In genomic region chr11:19243143-19243542, GRCh38 we compare ENCODE assay signal across 16 cellular contexts. TPM values are rescaled to one million over a fixed set of nuclear protein-coding genes. Genes with fewer than 3 reads are reported as not detected.
A peak's percentile ranks its signal among the peaks of the same experiment; 100 is the strongest.
DNase-seq lines count a peak whose midpoint lies in the region; ATAC-seq, FAIRE-seq and TF ChIP-seq lines count a peak whose summit lies in the region.
"Had no signal": no experiment of that assay in that cellular context is flagged by ENCODE, and none has a peak within 500 bp of the region (broad histone marks: within the 10 kb centered on the region; RNA-seq: fewer than 3 reads in every experiment).

No MANE protein-coding gene starts in this region.

- no peak overlapping the region for H3K4me3 ChIP-seq in keratinocyte (ENCODE audit: control insufficient read depth in 2 of 3, extremely low read depth in 1 of 3, insufficient read depth in 2 of 3, low read depth in 1 of 3, low read length in 3 of 3)
- H3K4me3 ChIP-seq: gastroesophageal sphincter had no signal

- H4K91ac ChIP-seq in H9 (ENCODE audit: insufficient read length, low read depth, low read length) = no peak overlapping the region

- H2BK15ac ChIP-seq in H9 (ENCODE audit: low read depth, low read length) = no peak overlapping the region

- H3K27me3 Mint-ChIP-seq in CD14-positive monocyte (ENCODE audit: low read depth in 3 of 3) = peaks cover 3 to 6% (median 6%) of the 10 kb centered on the region in 3 donors
- peaks cover 48% of the 10 kb centered on the region for H3K27me3 Mint-ChIP-seq in H9 (ENCODE audit: low read depth)
- H3K27me3 Mint-ChIP-seq in T-helper 2 cell treated with Interferon-gamma antibody and Interleukin-4, amounts not matched to agents 5 μg/mL and 100 μg/mL, for 36 hours (ENCODE audit: low read depth) = peaks cover 15% of the 10 kb centered on the region

- H3K79me1 ChIP-seq in H9 (ENCODE audit: insufficient read depth, low read depth, low read length, poor library complexity, severe bottlenecking) = no peaks in the 10 kb centered on the region

- no peak for ATAC-seq in GM19395 (IDR thresholded peaks at IDR 0.05; ENCODE audit: unreplicated experiment)
- no peak for ATAC-seq in GM18873 (IDR thresholded peaks at IDR 0.05; ENCODE audit: low FRiP score, unreplicated experiment)
- ATAC-seq in HG02588 (IDR thresholded peaks at IDR 0.05; ENCODE audit: unreplicated experiment) = no peak
- ATAC-seq: gastroesophageal sphincter had no signal

- H3K27me3 ChIP-seq in H9 (ENCODE audit: insufficient read depth, low read length) (peaks cover 9% of the 10 kb centered on the region; the same call in 1 of the 2 replicates), keratinocyte (ENCODE audit: control insufficient read depth, extremely low read depth, insufficient read depth, low read length) (no peaks in the 10 kb centered on the region)

- H3K36me3 ChIP-seq in keratinocyte (ENCODE audit: control insufficient read depth in 2 of 2, extremely low read depth in 1 of 2, insufficient read depth in 2 of 2, low read length in 2 of 2) = no peaks in the 10 kb centered on the region
- H3K36me3 ChIP-seq: gastroesophageal sphincter had no signal

- H3K9me3 Mint-ChIP-seq in CD14-positive monocyte (peaks cover 0 to 3% (median 2%) of the 10 kb centered on the region in 7 donors), H9 (peaks cover 5 to 8% of the 10 kb centered on the region in 2 experiments)
- peaks cover 5% of the 10 kb centered on the region for H3K9me3 Mint-ChIP-seq in T-helper 2 cell treated with Interferon-gamma antibody and Interleukin-4, amounts not matched to agents 5 μg/mL and 100 μg/mL, for 36 hours

- no CpG with 5 or more reads among the region's 5 CpGs for WGBS in H9 (ENCODE audit: extremely low coverage, insufficient read length, low lambda C conversion rate)

- H3K79me2 ChIP-seq in H9 (ENCODE audit: insufficient read depth, low read length) = no peaks in the 10 kb centered on the region
- no peaks in the 10 kb centered on the region for H3K79me2 ChIP-seq in keratinocyte (ENCODE audit: control insufficient read depth, insufficient read depth, low read length)

- H3K4me1 Mint-ChIP-seq in CD14-positive monocyte = peaks cover 52% of the 10 kb centered on the region
- H3K4me1 Mint-ChIP-seq in H9 = peaks cover 10 to 14% of the 10 kb centered on the region in 2 experiments; a peak in 3 of 4 replicates
- peaks cover 32% of the 10 kb centered on the region for H3K4me1 Mint-ChIP-seq in T-helper 2 cell treated with Interferon-gamma antibody and Interleukin-4, amounts not matched to agents 5 μg/mL and 100 μg/mL, for 36 hours (ENCODE audit: low read depth)

- peaks cover 2% of the 10 kb centered on the region for H3K9me1 ChIP-seq in keratinocyte (ENCODE audit: control insufficient read depth, extremely low read depth, insufficient read depth, low read length)

- H3K14ac ChIP-seq in H9 (ENCODE audit: insufficient read depth, low read length) = no peak overlapping the region

- H3K27ac Mint-ChIP-seq in CD14-positive monocyte = peak overlapping the region in 2 of 7 donors; percentile 60 to 85
- no peak overlapping the region for H3K27ac Mint-ChIP-seq in H9
- no peak overlapping the region for H3K27ac Mint-ChIP-seq in T-helper 2 cell treated with Interferon-gamma antibody and Interleukin-4, amounts not matched to agents 5 μg/mL and 100 μg/mL, for 36 hours

- dilution Hi-C loops in keratinocyte (cut with MboI; ENCODE audit: extremely low pct_ligation_motif_present, low sequenced_read_pairs) = no loop called here

- H2AFZ ChIP-seq in H9 (ENCODE audit: low read length) = no peak overlapping the region
- no peak overlapping the region for H2AFZ ChIP-seq in keratinocyte (ENCODE audit: control insufficient read depth, low read length)

- no peak overlapping the region for H3K56ac ChIP-seq in H9 (ENCODE audit: insufficient read length, low read depth, low read length)

- peaks cover 16% of the 10 kb centered on the region for H3K23me2 ChIP-seq in H9 (ENCODE audit: insufficient read length, low read depth, low read length, poor library complexity, severe bottlenecking)

- H3K9me3 ChIP-seq in H9 (ENCODE audit: control insufficient read depth, low read depth, low read length) = no peaks in the 10 kb centered on the region
- H3K9me3 ChIP-seq in keratinocyte (ENCODE audit: control insufficient read depth, low read depth, low read length) = no peaks in the 10 kb centered on the region
- H3K9me3 ChIP-seq: gastroesophageal sphincter had no signal

- FAIRE-seq in keratinocyte (lab: Jason Lieb, UNC) = peak; percentile 44

- H3K18ac ChIP-seq in H9 (ENCODE audit: insufficient read length, low read depth, low read length) = no peak overlapping the region

- H3K4me3 Mint-ChIP-seq in CD14-positive monocyte (peak overlapping the region; percentile 31 to 62), H9 (peak overlapping the region; percentile 82 to 94; a peak in 3 of 5 replicates)
- H3K4me3 Mint-ChIP-seq in T-helper 2 cell treated with Interferon-gamma antibody and Interleukin-4, amounts not matched to agents 5 μg/mL and 100 μg/mL, for 36 hours = peak overlapping the region; percentile 99

- H3K4me2 ChIP-seq in H9 (ENCODE audit: insufficient read depth, insufficient read length, low read length) (no peak overlapping the region), keratinocyte (ENCODE audit: control insufficient read depth, extremely low read depth, insufficient read depth, low read depth, low read length) (peak overlapping the region; percentile 94)

- no peak overlapping the region for H4K5ac ChIP-seq in H9 (ENCODE audit: insufficient read length, low read depth, low read length)

- no peak for TF ChIP-seq CTCF in CD14-positive monocyte (IDR thresholded peaks at IDR 0.05)
- TF ChIP-seq CTCF in H9 (conservative IDR thresholded peaks at IDR 0.05) = no peak
- TF ChIP-seq CTCF in keratinocyte (optimal IDR thresholded peaks at IDR 0.05 in 1 of 3, IDR thresholded peaks at IDR 0.05 in 1 of 3, conservative IDR thresholded peaks at IDR 0.05 in 1 of 3; ENCODE audit: extremely low read depth in 1 of 3, insufficient read depth in 2 of 3, low read length in 3 of 3) = no peak

- intact Hi-C loops in CD14-positive monocyte (cut with micrococcal nuclease) = no loop called here

- no peaks in the 10 kb centered on the region for H3K36me3 Mint-ChIP-seq in CD14-positive monocyte
- H3K36me3 Mint-ChIP-seq in H9 (ENCODE audit: insufficient read depth in 1 of 3, low read depth in 3 of 3) = peaks cover 3 to 11% (median 7%) of the 10 kb centered on the region in 3 experiments; a peak in 4 of 7 replicates
- peaks cover 20% of the 10 kb centered on the region for H3K36me3 Mint-ChIP-seq in T-helper 2 cell treated with Interferon-gamma antibody and Interleukin-4, amounts not matched to agents 5 μg/mL and 100 μg/mL, for 36 hours (ENCODE audit: low read depth)

- no peak overlapping the region for H3K27ac ChIP-seq in H9 (ENCODE audit: insufficient read length, low read depth, low read length)
- peak overlapping the region; percentile 92 for H3K27ac ChIP-seq in keratinocyte (ENCODE audit: control insufficient read depth, insufficient read depth, low read length)
- H3K27ac ChIP-seq: gastroesophageal sphincter, HL-60 had no signal

- no peak overlapping the region for H3K23ac ChIP-seq in H9 (ENCODE audit: insufficient read length, low read depth, low read length)

- H2AK5ac ChIP-seq in H9 (ENCODE audit: insufficient read length, low read length) = no peak overlapping the region

- DNase-seq in CD14-positive monocyte (ENCODE audit: low spot score) (no peak), H9 (no peak), keratinocyte (ENCODE audit: low read depth, low spot score) (no peak)
- no peak for DNase-seq in T-helper 2 cell treated with Interferon-gamma antibody and Interleukin-4, amounts not matched to agents 5 μg/mL and 100 μg/mL, for 36 hours (ENCODE audit: low spot score)
- DNase-seq in effector CD4-positive, alpha-beta T cell = no peak
- DNase-seq: activated T-cell treated with anti-CD3 and anti-CD28 coated beads, Interleukin-2, amount 50 U/mL, for 48 hours; effector memory CD4-positive, alpha-beta T cell; GF-D8 had no signal

- no peak overlapping the region for H2BK20ac ChIP-seq in H9 (ENCODE audit: low read depth, low read length, poor library complexity, severe bottlenecking)

- no peak overlapping the region for H2BK12ac ChIP-seq in H9 (ENCODE audit: insufficient read length, low read depth, low read length)

- H3K9ac ChIP-seq in H9 (ENCODE audit: extremely low read depth, insufficient read length, low read length) (no peak overlapping the region), keratinocyte (ENCODE audit: control insufficient read depth, extremely low read depth, insufficient read depth, low read length) (no peak overlapping the region)

- H3T11ph ChIP-seq in H9 (ENCODE audit: low read length) = no peak overlapping the region

- no peak overlapping the region for H2BK120ac ChIP-seq in H9 (ENCODE audit: low read depth, low read length, poor library complexity, severe bottlenecking)

- no peak overlapping the region for H3K4ac ChIP-seq in H9 (ENCODE audit: low read depth, low read length)

- no peak overlapping the region for H4K8ac ChIP-seq in H9 (replicated peaks; ENCODE audit: insufficient read length, low read depth, low read length)

- no peaks in the 10 kb centered on the region for H4K20me1 ChIP-seq in H9 (ENCODE audit: control insufficient read depth, insufficient read depth, insufficient read length)
- H4K20me1 ChIP-seq in keratinocyte (ENCODE audit: control insufficient read depth, extremely low read depth, insufficient read depth, low read length) = no peaks in the 10 kb centered on the region

- no peak overlapping the region for H2BK5ac ChIP-seq in H9 (ENCODE audit: insufficient read length, low read length)

- H3K4me1 ChIP-seq in H9 (ENCODE audit: insufficient read depth, low read length) = no peaks in the 10 kb centered on the region
- H3K4me1 ChIP-seq in keratinocyte (ENCODE audit: control insufficient read depth, extremely low read depth, insufficient read depth, low read length) = peaks cover 45% of the 10 kb centered on the region

RNA-seq across cellular contexts. Expression of gene E2F8, which starts 2.4 kb away (rescaled TPM):
- polyA plus RNA-seq in CD14-positive monocyte (not detected), keratinocyte (0.39 to 2.4 TPM (median 2.0 TPM) in 3 replicates)
- total RNA-seq in H9 (2021) = 11.0 and 11.3 TPM in 2 replicates
- polyA plus RNA-seq in keratinocyte (2011; ENCODE audit: low read depth) = 0.82 TPM
- polyA plus RNA-seq in keratinocyte (2011; cell fraction: cytosol; rRNA removed) = 0.34 and 0.84 TPM in 2 replicates
- polyA plus RNA-seq in keratinocyte (2011; cell fraction: nucleus; rRNA removed) = 0.85 and 1.1 TPM in 2 replicates
- polyA plus RNA-seq in keratinocyte (2012; ENCODE audit: low replicate concordance) = 0.55 and 1.3 TPM in 2 replicates
- polyA minus RNA-seq in keratinocyte = 0.40 to 1.9 TPM (median 1.5 TPM) in 3 replicates
- polyA minus RNA-seq in keratinocyte (2011; cell fraction: cytosol; rRNA and poly(A)+ RNA removed) = not detected
- polyA minus RNA-seq in keratinocyte (2011; cell fraction: nucleus; rRNA and poly(A)+ RNA removed) = 0.42 and 1.5 TPM in 2 replicates

RNA-seq across cellular contexts. Expression of gene CSRP3, which starts 41.4 kb away (rescaled TPM):
- polyA plus RNA-seq in CD14-positive monocyte (not detected), keratinocyte (not detected in 3 replicates)
- total RNA-seq in H9 (2021) = not detected in 2 replicates
- polyA plus RNA-seq in keratinocyte (2011; ENCODE audit: low read depth) = not detected
- polyA plus RNA-seq in keratinocyte (2011; cell fraction: cytosol; rRNA removed) = not detected in 2 replicates
- not detected in 2 replicates for polyA plus RNA-seq in keratinocyte (2011; cell fraction: nucleus; rRNA removed)
- polyA plus RNA-seq in keratinocyte (2012; ENCODE audit: low replicate concordance) = not detected in 2 replicates
- not detected in 3 replicates for polyA minus RNA-seq in keratinocyte
- not detected for polyA minus RNA-seq in keratinocyte (2011; cell fraction: cytosol; rRNA and poly(A)+ RNA removed)
- not detected in 2 replicates for polyA minus RNA-seq in keratinocyte (2011; cell fraction: nucleus; rRNA and poly(A)+ RNA removed)
- total RNA-seq: H4, kidney epithelial cell had no signal
- polyA plus RNA-seq: BJ had no signal

Comparison
In these comparisons a context has a peak if more than half of its experiments do, and no peak if none do; other contexts are left out.
1. H3K4me3 Mint-ChIP-seq: peak in every context shown above with its lines; median percentile 99 in T-helper 2 cell treated with Interferon-gamma antibody and Interleukin-4, amounts not matched to agents 5 μg/mL and 100 μg/mL, for 36 hours; 88 in H9; 46 in CD14-positive monocyte.